Comparison of ENCODE assay signal across 12 cellular contexts in genomic region chr11:36069576-36070214, GRCh38.
DNase-seq lines count a peak whose midpoint lies in the region; ATAC-seq and TF ChIP-seq lines count a peak whose summit lies in the region.
"Had no signal": no experiment of that assay in that cellular context is flagged by ENCODE, and none has a peak within 500 bp of the region (broad histone marks: within the 10 kb centered on the region; RNA-seq: fewer than 3 reads in every experiment).

No MANE protein-coding gene starts in this region.

- H3K79me2 ChIP-seq in H9 (ENCODE audit: insufficient read depth, low read length) (no peaks in the 10 kb centered on the region), hepatocyte (no peaks in the 10 kb centered on the region)

- no peak overlapping the region for H2AK5ac ChIP-seq in H9 (ENCODE audit: insufficient read length, low read length)

- H2BK12ac ChIP-seq in H9 (ENCODE audit: insufficient read length, low read depth, low read length): no peak overlapping the region

- POLR2A ChIA-PET in Panc1 (lab: Charles Lee): interaction anchor here (0.6 kb wide), 1 partner anchor 563 kb away, joined by 5 read pairs; no protein-coding TSS in a partner anchor

- peaks cover 50 to 56% of the 10 kb centered on the region in 2 experiments for H3K4me1 Mint-ChIP-seq in H9
- H3K4me1 Mint-ChIP-seq: activated CD8-positive, alpha-beta memory T cell treated with anti-CD3 and anti-CD28 coated beads, Interleukin-2, amount 10 ng/mL, durations not matched to agents 7 days and 5 days; activated naive CD8-positive, alpha-beta T cell treated with anti-CD3 and anti-CD28 coated beads, Interleukin-2, amount 50 U/mL, for 24 hours; natural killer cell; stimulated activated naive B cell treated with anti-CD40 and anti-IgM and Interleukin-4, amounts not matched to agents 10 μg/mL and 1 μg/mL and 100 μg/mL, for 72 hours had no signal

- TF ChIP-seq CTCF in H9 (conservative IDR thresholded peaks at IDR 0.05) (peak; percentile 74), Panc1 (IDR thresholded peaks at IDR 0.05) (peak; percentile 44), hepatocyte (IDR thresholded peaks at IDR 0.05; ENCODE audit: poor library complexity) (peak; percentile 25)

- H3T11ph ChIP-seq in H9 (ENCODE audit: low read length): no peak overlapping the region

- H3K27ac Mint-ChIP-seq in H9: peak overlapping the region in 2 of 3 experiments; percentile 58 to 96; a peak in 4 of 7 replicates
- no peak overlapping the region for H3K27ac Mint-ChIP-seq in activated naive CD4-positive, alpha-beta T cell treated with anti-CD3 and anti-CD28 coated beads, Interleukin-2, amount 50 U/mL, for 72 hours
- H3K27ac Mint-ChIP-seq: activated CD8-positive, alpha-beta memory T cell treated with anti-CD3 and anti-CD28 coated beads, Interleukin-2, amount 10 ng/mL, durations not matched to agents 7 days and 5 days; activated naive CD8-positive, alpha-beta T cell treated with anti-CD3 and anti-CD28 coated beads, Interleukin-2, amount 50 U/mL, for 24 hours; natural killer cell; stimulated activated naive B cell treated with anti-CD40 and anti-IgM and Interleukin-4, amounts not matched to agents 10 μg/mL and 1 μg/mL and 100 μg/mL, for 72 hours had no signal

- no peak overlapping the region for H3K4ac ChIP-seq in H9 (ENCODE audit: low read depth, low read length)

- H4K91ac ChIP-seq in H9 (ENCODE audit: insufficient read length, low read depth, low read length): no peak overlapping the region

- no peaks in the 10 kb centered on the region for H3K79me1 ChIP-seq in H9 (ENCODE audit: insufficient read depth, low read depth, low read length, poor library complexity, severe bottlenecking)

- H4K8ac ChIP-seq in H9 (replicated peaks; ENCODE audit: insufficient read length, low read depth, low read length): no peak overlapping the region

- H3K9me3 Mint-ChIP-seq in H9: peaks cover 11 to 14% of the 10 kb centered on the region in 2 experiments
- peaks cover 4 to 11% of the 10 kb centered on the region in 2 donors for H3K9me3 Mint-ChIP-seq in activated naive CD4-positive, alpha-beta T cell treated with anti-CD3 and anti-CD28 coated beads, Interleukin-2, amount 50 U/mL, for 72 hours

- H3K23ac ChIP-seq in H9 (ENCODE audit: insufficient read length, low read depth, low read length): no peak overlapping the region

- peaks cover 47% of the 10 kb centered on the region for H3K36me3 ChIP-seq in BLaER1
- H3K36me3 ChIP-seq in Panc1 (ENCODE audit: control insufficient read depth, insufficient read depth, low read length): no peaks in the 10 kb centered on the region
- H3K36me3 ChIP-seq in hepatocyte (replicated peaks; ENCODE audit: insufficient read depth, low read depth): no peaks in the 10 kb centered on the region
- no peaks in the 10 kb centered on the region for H3K36me3 ChIP-seq in HAP-1 (replicated peaks)

- no peak overlapping the region for H3K56ac ChIP-seq in H9 (ENCODE audit: insufficient read length, low read depth, low read length)

- no peak for ATAC-seq in Panc1
- ATAC-seq in activated naive CD4-positive, alpha-beta T cell treated with anti-CD3 and anti-CD28 coated beads, Interleukin-2, amount 50 U/mL, for 72 hours: no peak
- ATAC-seq: activated CD8-positive, alpha-beta memory T cell treated with anti-CD3 and anti-CD28 coated beads, Interleukin-2, amount 10 ng/mL, durations not matched to agents 7 days and 5 days; activated naive CD8-positive, alpha-beta T cell treated with anti-CD3 and anti-CD28 coated beads, Interleukin-2, amount 50 U/mL, for 24 hours; natural killer cell; stimulated activated naive B cell treated with anti-CD40 and anti-IgM and Interleukin-4, amounts not matched to agents 10 μg/mL and 1 μg/mL and 100 μg/mL, for 72 hours had no signal

- intact Hi-C loops in Panc1 (cut with micrococcal nuclease; ENCODE audit: unreplicated experiment): no loop called here

- peak overlapping the region in 1 of 2 experiments; percentile 15; a peak in 1 of 5 replicates for H3K4me3 Mint-ChIP-seq in H9
- H3K4me3 Mint-ChIP-seq: activated CD8-positive, alpha-beta memory T cell treated with anti-CD3 and anti-CD28 coated beads, Interleukin-2, amount 10 ng/mL, durations not matched to agents 7 days and 5 days; activated naive CD8-positive, alpha-beta T cell treated with anti-CD3 and anti-CD28 coated beads, Interleukin-2, amount 50 U/mL, for 24 hours; natural killer cell; stimulated activated naive B cell treated with anti-CD40 and anti-IgM and Interleukin-4, amounts not matched to agents 10 μg/mL and 1 μg/mL and 100 μg/mL, for 72 hours had no signal

- no TSS peak for BruUV-seq in Panc1 (replicated peaks; lab: Mats Ljungman, UMichigan)

- H3K4me1 ChIP-seq in BLaER1 (peaks cover 49% of the 10 kb centered on the region), H9 (ENCODE audit: insufficient read depth, low read length) (peaks cover 2% of the 10 kb centered on the region; the same call in 1 of the 2 replicates), Panc1 (ENCODE audit: control insufficient read depth, insufficient read depth, low read length) (no peaks in the 10 kb centered on the region), hepatocyte (ENCODE audit: insufficient read depth) (peaks cover 14% of the 10 kb centered on the region), HAP-1 (peaks cover 2% of the 10 kb centered on the region; the same call in 1 of the 2 replicates)

- peak; percentile 63 for DNase-seq in H9
- DNase-seq in Panc1 (ENCODE audit: low read depth, low spot score): no peak
- DNase-seq in hepatocyte (ENCODE audit: low spot score): peak; percentile 23
- no peak for DNase-seq in Ammon's horn (ENCODE audit: low spot score)
- DNase-seq in HAP-1 (ENCODE audit: low spot score in 2 of 2): no peak
- no peak for DNase-seq in kidney glomerular epithelial cell (lab: John Stamatoyannopoulos, UW)
- DNase-seq in activated naive CD4-positive, alpha-beta T cell treated with anti-CD3 and anti-CD28 coated beads, Interleukin-2, amount 50 U/mL, for 72 hours (ENCODE audit: low spot score in 2 of 2): no peak
- DNase-seq: activated CD8-positive, alpha-beta memory T cell treated with anti-CD3 and anti-CD28 coated beads, Interleukin-2, amount 10 ng/mL, durations not matched to agents 7 days and 5 days; activated naive CD8-positive, alpha-beta T cell treated with anti-CD3 and anti-CD28 coated beads, Interleukin-2, amount 50 U/mL, for 24 hours; natural killer cell; stimulated activated naive B cell treated with anti-CD40 and anti-IgM and Interleukin-4, amounts not matched to agents 10 μg/mL and 1 μg/mL and 100 μg/mL, for 72 hours had no signal

- H3K14ac ChIP-seq in H9 (ENCODE audit: insufficient read depth, low read length): no peak overlapping the region

- peak overlapping the region; percentile 63 for H3K4me2 ChIP-seq in BLaER1
- no peak overlapping the region for H3K4me2 ChIP-seq in H9 (ENCODE audit: insufficient read depth, insufficient read length, low read length)
- no peak overlapping the region for H3K4me2 ChIP-seq in hepatocyte

- peak overlapping the region; percentile 57; the same call in 1 of the 2 replicates for H3K27ac ChIP-seq in BLaER1
- no peak overlapping the region for H3K27ac ChIP-seq in H9 (ENCODE audit: insufficient read length, low read depth, low read length)
- no peak overlapping the region for H3K27ac ChIP-seq in Panc1 (ENCODE audit: low read length)
- no peak overlapping the region for H3K27ac ChIP-seq in hepatocyte

- peaks cover 13 to 18% (median 16%) of the 10 kb centered on the region in 3 experiments for H3K36me3 Mint-ChIP-seq in H9 (ENCODE audit: insufficient read depth in 1 of 3, low read depth in 3 of 3)
- peaks cover 2 to 8% of the 10 kb centered on the region in 2 donors for H3K36me3 Mint-ChIP-seq in activated naive CD4-positive, alpha-beta T cell treated with anti-CD3 and anti-CD28 coated beads, Interleukin-2, amount 50 U/mL, for 72 hours
- H3K36me3 Mint-ChIP-seq: activated CD8-positive, alpha-beta memory T cell treated with anti-CD3 and anti-CD28 coated beads, Interleukin-2, amount 10 ng/mL, durations not matched to agents 7 days and 5 days; natural killer cell had no signal

- no peak overlapping the region for H2BK15ac ChIP-seq in H9 (ENCODE audit: low read depth, low read length)

- H2AFZ ChIP-seq in H9 (ENCODE audit: low read length): no peak overlapping the region
- no peak overlapping the region for H2AFZ ChIP-seq in hepatocyte

- no peaks in the 10 kb centered on the region for H3K23me2 ChIP-seq in H9 (ENCODE audit: insufficient read length, low read depth, low read length, poor library complexity, severe bottlenecking)

- H3K9me3 ChIP-seq in BLaER1: peaks cover 30% of the 10 kb centered on the region
- no peaks in the 10 kb centered on the region for H3K9me3 ChIP-seq in H9 (ENCODE audit: control insufficient read depth, low read depth, low read length)
- H3K9me3 ChIP-seq in Panc1 (ENCODE audit: control insufficient read depth, insufficient read depth, low read depth, low read length): no peaks in the 10 kb centered on the region; the same call in 1 of the 2 replicates
- no peaks in the 10 kb centered on the region for H3K9me3 ChIP-seq in hepatocyte (ENCODE audit: low read depth)
- H3K9me3 ChIP-seq in HAP-1: no peaks in the 10 kb centered on the region

- H3K27me3 ChIP-seq in BLaER1 (no peaks in the 10 kb centered on the region), H9 (ENCODE audit: insufficient read depth, low read length) (no peaks in the 10 kb centered on the region), Panc1 (ENCODE audit: control insufficient read depth, insufficient read depth, low read length) (no peaks in the 10 kb centered on the region), hepatocyte (no peaks in the 10 kb centered on the region), HAP-1 (ENCODE audit: low read depth) (no peaks in the 10 kb centered on the region)

- in situ Hi-C loops in Panc1 (cut with HindIII; ENCODE audit: low pct_unique_long_range_greater_than_20kb, low sequenced_read_pairs): no loop called here
- in situ Hi-C loops in HAP-1 (cut with MboI; ENCODE audit: low sequenced_read_pairs): no loop called here

- WGBS in H9 (ENCODE audit: extremely low coverage, insufficient read length, low lambda C conversion rate): no CpG with 5 or more reads among the region's 10 CpGs
- 74% methylated on average over 10 of the region's 10 CpGs for WGBS in hepatocyte (ENCODE audit: low lambda C conversion rate, missing lambda C conversion rate)

- H2BK5ac ChIP-seq in H9 (ENCODE audit: insufficient read length, low read length): no peak overlapping the region

- peak overlapping the region; percentile 15; the same call in 1 of the 2 replicates for H3K9ac ChIP-seq in BLaER1
- H3K9ac ChIP-seq in H9 (ENCODE audit: extremely low read depth, insufficient read length, low read length): no peak overlapping the region

- H3K9me2 ChIP-seq in hepatocyte (replicated peaks; ENCODE audit: insufficient read depth): no peaks in the 10 kb centered on the region

- peaks cover 42% of the 10 kb centered on the region for H4K20me1 ChIP-seq in BLaER1
- H4K20me1 ChIP-seq in H9 (ENCODE audit: control insufficient read depth, insufficient read depth, insufficient read length): no peaks in the 10 kb centered on the region
- no peaks in the 10 kb centered on the region for H4K20me1 ChIP-seq in hepatocyte (ENCODE audit: insufficient read depth, poor library complexity, severe bottlenecking)

- no peak overlapping the region for H4K5ac ChIP-seq in H9 (ENCODE audit: insufficient read length, low read depth, low read length)

- H3K18ac ChIP-seq in H9 (ENCODE audit: insufficient read length, low read depth, low read length): no peak overlapping the region

- no peak overlapping the region for H2BK20ac ChIP-seq in H9 (ENCODE audit: low read depth, low read length, poor library complexity, severe bottlenecking)

- no peak overlapping the region for H3K4me3 ChIP-seq in BLaER1
- no peak overlapping the region for H3K4me3 ChIP-seq in Panc1 (ENCODE audit: low read depth in 2 of 2, low read length in 2 of 2)
- no peak overlapping the region for H3K4me3 ChIP-seq in hepatocyte
- no peak overlapping the region for H3K4me3 ChIP-seq in HAP-1

- H2BK120ac ChIP-seq in H9 (ENCODE audit: low read depth, low read length, poor library complexity, severe bottlenecking): no peak overlapping the region

- no peaks in the 10 kb centered on the region for H3K27me3 Mint-ChIP-seq in H9 (ENCODE audit: low read depth)

- CTCF ChIA-PET in Panc1 (lab: Charles Lee): interaction anchor here (0.6 to 1.5 kb wide), 4 partner anchors 18 to 248 kb away, joined by 3 to 5 read pairs (median 3); no protein-coding TSS in a partner anchor

Comparison
In these comparisons a context has a peak if more than half of its experiments do, and no peak if none do; other contexts are left out.
1. DNase-seq: peak in H9 (single experiment) and hepatocyte (single experiment); none in Panc1 (single experiment), Ammon's horn (single experiment), HAP-1 (0 of 2), kidney glomerular epithelial cell (single experiment) and activated naive CD4-positive, alpha-beta T cell treated with anti-CD3 and anti-CD28 coated beads, Interleukin-2, amount 50 U/mL, for 72 hours (0 of 2).
2. H3K27ac Mint-ChIP-seq: peak in H9 (2 of 3); none in activated naive CD4-positive, alpha-beta T cell treated with anti-CD3 and anti-CD28 coated beads, Interleukin-2, amount 50 U/mL, for 72 hours (0 of 2).
3. Peak in every context shown above with its lines, with median percentiles within 50 percentile points of each other: CTCF ChIP-seq.